1 cellular context compared by ENCODE assay signal in the genomic region with DNA sequence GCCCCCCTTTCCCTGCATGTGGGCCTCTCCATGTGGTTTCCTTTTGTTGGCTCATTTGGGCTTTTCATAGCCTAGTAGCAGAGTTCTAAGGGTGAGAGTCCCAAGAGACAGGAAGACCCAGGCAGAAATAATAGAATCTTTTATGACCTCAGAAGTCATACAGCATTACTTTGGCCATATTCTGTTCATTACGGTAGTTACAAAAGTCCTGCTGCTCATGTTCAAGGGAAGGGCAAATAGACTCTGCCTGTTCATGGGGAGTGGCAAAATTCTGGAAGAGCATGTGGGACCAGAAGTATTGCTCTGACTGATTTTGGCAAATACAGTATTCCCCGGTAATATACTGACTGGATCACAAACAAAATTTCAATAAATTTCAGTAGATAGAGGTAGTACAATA.
TF ChIP-seq lines count a peak whose summit lies in the region.

No MANE protein-coding gene starts in this region.

TF ChIP-seq in GM23338, 12 proteins besides CTCF, POLR2A, EP300 and RAD21 (continued from another document):
- TF ChIP-seq, protein P1, sequence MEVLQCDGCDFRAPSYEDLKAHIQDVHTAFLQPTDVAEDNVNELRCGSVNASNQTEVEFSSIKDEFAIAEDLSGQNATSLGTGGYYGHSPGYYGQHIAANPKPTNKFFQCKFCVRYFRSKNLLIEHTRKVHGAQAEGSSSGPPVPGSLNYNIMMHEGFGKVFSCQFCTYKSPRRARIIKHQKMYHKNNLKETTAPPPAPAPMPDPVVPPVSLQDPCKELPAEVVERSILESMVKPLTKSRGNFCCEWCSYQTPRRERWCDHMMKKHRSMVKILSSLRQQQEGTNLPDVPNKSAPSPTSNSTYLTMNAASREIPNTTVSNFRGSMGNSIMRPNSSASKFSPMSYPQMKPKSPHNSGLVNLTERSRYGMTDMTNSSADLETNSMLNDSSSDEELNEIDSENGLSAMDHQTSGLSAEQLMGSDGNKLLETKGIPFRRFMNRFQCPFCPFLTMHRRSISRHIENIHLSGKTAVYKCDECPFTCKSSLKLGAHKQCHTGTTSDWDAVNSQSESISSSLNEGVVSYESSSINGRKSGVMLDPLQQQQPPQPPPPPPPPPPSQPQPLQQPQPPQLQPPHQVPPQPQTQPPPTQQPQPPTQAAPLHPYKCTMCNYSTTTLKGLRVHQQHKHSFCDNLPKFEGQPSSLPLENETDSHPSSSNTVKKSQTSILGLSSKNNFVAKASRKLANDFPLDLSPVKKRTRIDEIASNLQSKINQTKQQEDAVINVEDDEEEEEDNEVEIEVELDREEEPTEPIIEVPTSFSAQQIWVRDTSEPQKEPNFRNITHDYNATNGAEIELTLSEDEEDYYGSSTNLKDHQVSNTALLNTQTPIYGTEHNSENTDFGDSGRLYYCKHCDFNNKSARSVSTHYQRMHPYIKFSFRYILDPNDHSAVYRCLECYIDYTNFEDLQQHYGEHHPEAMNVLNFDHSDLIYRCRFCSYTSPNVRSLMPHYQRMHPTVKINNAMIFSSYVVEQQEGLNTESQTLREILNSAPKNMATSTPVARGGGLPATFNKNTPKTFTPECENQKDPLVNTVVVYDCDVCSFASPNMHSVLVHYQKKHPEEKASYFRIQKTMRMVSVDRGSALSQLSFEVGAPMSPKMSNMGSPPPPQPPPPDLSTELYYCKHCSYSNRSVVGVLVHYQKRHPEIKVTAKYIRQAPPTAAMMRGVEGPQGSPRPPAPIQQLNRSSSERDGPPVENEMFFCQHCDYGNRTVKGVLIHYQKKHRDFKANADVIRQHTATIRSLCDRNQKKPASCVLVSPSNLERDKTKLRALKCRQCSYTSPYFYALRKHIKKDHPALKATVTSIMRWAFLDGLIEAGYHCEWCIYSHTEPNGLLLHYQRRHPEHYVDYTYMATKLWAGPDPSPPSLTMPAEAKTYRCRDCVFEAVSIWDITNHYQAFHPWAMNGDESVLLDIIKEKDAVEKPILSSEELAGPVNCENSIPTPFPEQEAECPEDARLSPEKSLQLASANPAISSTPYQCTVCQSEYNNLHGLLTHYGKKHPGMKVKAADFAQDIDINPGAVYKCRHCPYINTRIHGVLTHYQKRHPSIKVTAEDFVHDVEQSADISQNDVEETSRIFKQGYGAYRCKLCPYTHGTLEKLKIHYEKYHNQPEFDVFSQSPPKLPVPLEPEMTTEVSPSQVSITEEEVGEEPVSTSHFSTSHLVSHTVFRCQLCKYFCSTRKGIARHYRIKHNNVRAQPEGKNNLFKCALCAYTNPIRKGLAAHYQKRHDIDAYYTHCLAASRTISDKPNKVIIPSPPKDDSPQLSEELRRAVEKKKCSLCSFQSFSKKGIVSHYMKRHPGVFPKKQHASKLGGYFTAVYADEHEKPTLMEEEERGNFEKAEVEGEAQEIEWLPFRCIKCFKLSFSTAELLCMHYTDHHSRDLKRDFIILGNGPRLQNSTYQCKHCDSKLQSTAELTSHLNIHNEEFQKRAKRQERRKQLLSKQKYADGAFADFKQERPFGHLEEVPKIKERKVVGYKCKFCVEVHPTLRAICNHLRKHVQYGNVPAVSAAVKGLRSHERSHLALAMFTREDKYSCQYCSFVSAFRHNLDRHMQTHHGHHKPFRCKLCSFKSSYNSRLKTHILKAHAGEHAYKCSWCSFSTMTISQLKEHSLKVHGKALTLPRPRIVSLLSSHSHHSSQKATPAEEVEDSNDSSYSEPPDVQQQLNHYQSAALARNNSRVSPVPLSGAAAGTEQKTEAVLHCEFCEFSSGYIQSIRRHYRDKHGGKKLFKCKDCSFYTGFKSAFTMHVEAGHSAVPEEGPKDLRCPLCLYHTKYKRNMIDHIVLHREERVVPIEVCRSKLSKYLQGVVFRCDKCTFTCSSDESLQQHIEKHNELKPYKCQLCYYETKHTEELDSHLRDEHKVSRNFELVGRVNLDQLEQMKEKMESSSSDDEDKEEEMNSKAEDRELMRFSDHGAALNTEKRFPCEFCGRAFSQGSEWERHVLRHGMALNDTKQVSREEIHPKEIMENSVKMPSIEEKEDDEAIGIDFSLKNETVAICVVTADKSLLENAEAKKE (CRISPR knock-in tag; IDR thresholded peaks at IDR 0.05) = no peak
- no peak for TF ChIP-seq POLR2AphosphoS5 (IDR thresholded peaks at IDR 0.05; ENCODE audit: low read depth)
- TF ChIP-seq EZH2phosphoT487 (IDR thresholded peaks at IDR 0.05; ENCODE audit: unreplicated experiment) = no peak
- no peak for TF ChIP-seq NANOG (IDR thresholded peaks at IDR 0.05; ENCODE audit: borderline replicate concordance)
- TF ChIP-seq ZNF331 (CRISPR knock-in tag; IDR thresholded peaks at IDR 0.05; ENCODE audit: low read depth) = no peak
- TF ChIP-seq, protein P2, sequence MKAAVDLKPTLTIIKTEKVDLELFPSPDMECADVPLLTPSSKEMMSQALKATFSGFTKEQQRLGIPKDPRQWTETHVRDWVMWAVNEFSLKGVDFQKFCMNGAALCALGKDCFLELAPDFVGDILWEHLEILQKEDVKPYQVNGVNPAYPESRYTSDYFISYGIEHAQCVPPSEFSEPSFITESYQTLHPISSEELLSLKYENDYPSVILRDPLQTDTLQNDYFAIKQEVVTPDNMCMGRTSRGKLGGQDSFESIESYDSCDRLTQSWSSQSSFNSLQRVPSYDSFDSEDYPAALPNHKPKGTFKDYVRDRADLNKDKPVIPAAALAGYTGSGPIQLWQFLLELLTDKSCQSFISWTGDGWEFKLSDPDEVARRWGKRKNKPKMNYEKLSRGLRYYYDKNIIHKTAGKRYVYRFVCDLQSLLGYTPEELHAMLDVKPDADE (IDR thresholded peaks at IDR 0.05) = no peak
- TF ChIP-seq CREB1 (CRISPR knock-in tag; IDR thresholded peaks at IDR 0.05; ENCODE audit: low read depth) = no peak
